ENCODE assay signal across 16 cellular contexts in genomic region chr20:41371361-41371760, GRCh38. TPM values are rescaled to one million over a fixed set of nuclear protein-coding genes. Genes with fewer than 3 reads are reported as not detected.
DNase-seq lines count a peak whose midpoint lies in the region; ATAC-seq and TF ChIP-seq lines count a peak whose summit lies in the region.
"Had no signal": no experiment of that assay in that cellular context is flagged by ENCODE, and none has a peak within 500 bp of the region (broad histone marks: within the 10 kb centered on the region; RNA-seq: fewer than 3 reads in every experiment).

No MANE protein-coding gene starts in this region.

- TF ChIP-seq CTCF in GM23338 (conservative IDR thresholded peaks at IDR 0.05; ENCODE audit: low read depth in 2 of 2) (no peak), chondrocyte (IDR thresholded peaks at IDR 0.05) (no peak), neural crest cell (conservative IDR thresholded peaks at IDR 0.05) (no peak)

- H3K4me1 ChIP-seq in GM23338 (ENCODE audit: insufficient read depth), result peaks cover 5% of the 10 kb centered on the region; the same call in 1 of the 2 replicates
- H3K4me1 ChIP-seq: A549 had no signal

- peaks cover 7% of the 10 kb centered on the region; the same call in 1 of the 2 replicates for H3F3A ChIP-seq in GM23338 (replicated peaks; ENCODE audit: low read depth)

- no peak overlapping the region for H3K4me2 ChIP-seq in GM23338
- H3K4me2 ChIP-seq: A549 had no signal

- H3K27ac Mint-ChIP-seq in GM23338 (no peak overlapping the region), chondrocyte (ENCODE audit: unreplicated experiment) (no peak overlapping the region), neural crest cell (ENCODE audit: unreplicated experiment) (peak overlapping the region; percentile 21)
- H3K27ac Mint-ChIP-seq: CD4-positive, alpha-beta memory T cell; H9 had no signal

- H3K27ac ChIP-seq in GM23338 (ENCODE audit: low read depth), result no peak overlapping the region
- H3K27ac ChIP-seq: A549, C4-2B had no signal

- peaks cover 30% of the 10 kb centered on the region for H3K27me3 Mint-ChIP-seq in GM23338 (ENCODE audit: insufficient read depth, low read depth, poor library complexity)
- peaks cover 18% of the 10 kb centered on the region for H3K27me3 Mint-ChIP-seq in chondrocyte (ENCODE audit: low read depth)
- peaks cover 21% of the 10 kb centered on the region for H3K27me3 Mint-ChIP-seq in neural crest cell (ENCODE audit: low read depth)

- peaks cover 10% of the 10 kb centered on the region for H3K4me1 Mint-ChIP-seq in GM23338
- peaks cover 4% of the 10 kb centered on the region for H3K4me1 Mint-ChIP-seq in chondrocyte (ENCODE audit: low read depth)
- H3K4me1 Mint-ChIP-seq in neural crest cell, result peaks cover 27% of the 10 kb centered on the region

- H4K20me1 ChIP-seq in GM23338 (replicated peaks; ENCODE audit: insufficient read depth), result no peaks in the 10 kb centered on the region

- H3K4me3 Mint-ChIP-seq in GM23338 (no peak overlapping the region), chondrocyte (ENCODE audit: unreplicated experiment) (no peak overlapping the region), neural crest cell (no peak overlapping the region)
- H3K4me3 Mint-ChIP-seq: H9 had no signal

- H3K79me2 ChIP-seq in GM23338 (replicated peaks; ENCODE audit: insufficient read depth), result no peaks in the 10 kb centered on the region

- DNase-seq in GM23338 (ENCODE audit: low spot score) (peak; percentile 21), NCI-H1048 (lab: John Stamatoyannopoulos, UW) (peak; percentile 17), chondrocyte (ENCODE audit: low spot score) (peak; percentile 26), neural crest cell (ENCODE audit: low read depth, low spot score) (no peak), NCI-H774 (lab: John Stamatoyannopoulos, UW) (no peak), DMS153 treated with DMSO at 0.1 percent for 48 hours (lab: John Stamatoyannopoulos, UW; ENCODE audit: unreplicated experiment) (no peak)
- DNase-seq: BE2C, DMS79 treated with DMSO at 0.1 percent for 48 hours, EL, GOT3, H9 had no signal

- H3K36me3 Mint-ChIP-seq in GM23338 (ENCODE audit: low read depth) (peaks cover 16% of the 10 kb centered on the region), chondrocyte (ENCODE audit: low read depth) (no peaks in the 10 kb centered on the region), neural crest cell (ENCODE audit: low read depth) (no peaks in the 10 kb centered on the region)

- H2AFZ ChIP-seq in GM23338, result no peak overlapping the region

- H3K9me3 Mint-ChIP-seq in GM23338 (peaks cover 25% of the 10 kb centered on the region), chondrocyte (ENCODE audit: low read depth) (peaks cover 5% of the 10 kb centered on the region), neural crest cell (no peaks in the 10 kb centered on the region)

- ATAC-seq in GM23338 (no peak), HG02759 (IDR thresholded peaks at IDR 0.05; ENCODE audit: unreplicated experiment) (no peak)
- ATAC-seq: A549, K562 had no signal

- peaks cover 34% of the 10 kb centered on the region for H3K27me3 ChIP-seq in GM23338 (ENCODE audit: insufficient read depth)

- no peaks in the 10 kb centered on the region for H3K9me2 ChIP-seq in GM23338 (ENCODE audit: insufficient read depth)

- no peaks in the 10 kb centered on the region for H3K36me3 ChIP-seq in GM23338 (ENCODE audit: insufficient read depth)
- H3K36me3 ChIP-seq: BE2C had no signal

- H3K4me3 ChIP-seq in GM23338, result no peak overlapping the region
- H3K4me3 ChIP-seq: A549, K562 had no signal

TF ChIP-seq in GM23338, 12 proteins besides CTCF, POLR2A, EP300 and RAD21:
- no peak for TF ChIP-seq REST (IDR thresholded peaks at IDR 0.05; ENCODE audit: unreplicated experiment)

RNA-seq across cellular contexts. Expression of gene EMILIN3, which starts 4.7 kb away (rescaled TPM):
- total RNA-seq in GM23338 (2014; rRNA removed; shearing (Covaris generic)), result 6.3 and 6.6 TPM in 2 replicates
- polyA plus RNA-seq in GM23338 (2016; fragmentation: Nextera tagmentation; extraction: Ambion mirVana), result 0.53 and 0.56 TPM in 2 replicates
- total RNA-seq in chondrocyte, result 0.46 to 1.2 TPM (median 0.47 TPM) in 3 replicates
- 6.9 and 7.5 TPM in 2 replicates for total RNA-seq in neural crest cell
- total RNA-seq: CD4-positive, alpha-beta memory T cell; K562 had no signal
- polyA plus RNA-seq: CD4-positive, alpha-beta memory T cell had no signal

RNA-seq across cellular contexts. Expression of gene LPIN3, which starts 30.7 kb away (rescaled TPM):
- 8.4 and 9.7 TPM in 2 replicates for total RNA-seq in GM23338 (2014; rRNA removed; shearing (Covaris generic))
- 6.1 and 6.5 TPM in 2 replicates for polyA plus RNA-seq in GM23338 (2016; fragmentation: Nextera tagmentation; extraction: Ambion mirVana)
- total RNA-seq in chondrocyte (3.3 to 5.1 TPM (median 3.5 TPM) in 3 replicates), neural crest cell (1.8 and 3.0 TPM in 2 replicates)
- polyA plus RNA-seq: CD4-positive, alpha-beta memory T cell had no signal

RNA-seq across cellular contexts. Expression of gene ZHX3, which starts 53.8 kb away (rescaled TPM):
- 2.8 and 5.3 TPM in 2 replicates for total RNA-seq in GM23338 (2014; rRNA removed; shearing (Covaris generic))
- polyA plus RNA-seq in GM23338 (2016; fragmentation: Nextera tagmentation; extraction: Ambion mirVana), result 1.7 and 4.4 TPM in 2 replicates
- total RNA-seq in chondrocyte (52.6 to 55.5 TPM (median 52.9 TPM) in 3 replicates), neural crest cell (13.0 and 14.3 TPM in 2 replicates)

Comparison
In these comparisons a context has a peak if more than half of its experiments do, and no peak if none do; other contexts are left out.
1. DNase-seq: peak in GM23338 (single experiment), NCI-H1048 (single experiment) and chondrocyte (single experiment); none in neural crest cell (single experiment), NCI-H774 (single experiment) and DMS153 treated with DMSO at 0.1 percent for 48 hours (single experiment).